Comparison of ENCODE assay signal across 25 cellular contexts in genomic region chr4:124055896-124056295, GRCh38.
DNase-seq lines count a peak whose midpoint lies in the region; ATAC-seq, FAIRE-seq and TF ChIP-seq lines count a peak whose summit lies in the region.
"Had no signal": no experiment of that assay in that cellular context is flagged by ENCODE, and none has a peak within 500 bp of the region (broad histone marks: within the 10 kb centered on the region; RNA-seq: fewer than 3 reads in every experiment).

No MANE protein-coding gene starts in this region.

- H2BK5ac ChIP-seq in H1 (ENCODE audit: low read depth, low read length) (no peak overlapping the region), mesenchymal stem cell (ENCODE audit: low read depth, low read length, poor library complexity, severe bottlenecking) (no peak overlapping the region)

- H3K27me3 ChIP-seq in GM23248 (replicated peaks; ENCODE audit: insufficient read depth) (no peaks in the 10 kb centered on the region), H1 (replicated peaks in 1 of 4; ENCODE audit: control insufficient read depth in 3 of 4, extremely low read depth in 1 of 4, insufficient read depth in 3 of 4, low read length in 3 of 4) (no peaks in the 10 kb centered on the region), mesenchymal stem cell (ENCODE audit: control insufficient read depth in 1 of 2, insufficient read depth in 1 of 2, low read length in 2 of 2) (no peaks in the 10 kb centered on the region), thoracic aorta (replicated peaks; ENCODE audit: insufficient read depth) (no peaks in the 10 kb centered on the region), right lobe of liver (no peaks in the 10 kb centered on the region)
- H3K27me3 ChIP-seq: BLaER1, SJSA1 had no signal

- H2BK120ac ChIP-seq in H1 (replicated peaks; ENCODE audit: low read depth, low read length) (no peak overlapping the region), mesenchymal stem cell (ENCODE audit: low read depth, low read length) (no peak overlapping the region)

- no peak overlapping the region for H3K18ac ChIP-seq in H1 (ENCODE audit: extremely low read depth, low read length)
- peak overlapping the region in 1 of 2 experiments; percentile 75 for H3K18ac ChIP-seq in mesenchymal stem cell (ENCODE audit: low read depth in 1 of 2, low read length in 2 of 2)

- H3K4me3 ChIP-seq in GM23248 (no peak overlapping the region), H1 (ENCODE audit: extremely low read depth in 1 of 4, insufficient read depth in 2 of 4, low read depth in 3 of 4, low read length in 4 of 4) (no peak overlapping the region), mesenchymal stem cell (ENCODE audit: insufficient read depth in 1 of 2, low read depth in 1 of 2, low read length in 2 of 2) (no peak overlapping the region), thoracic aorta (no peak overlapping the region), right lobe of liver (no peak overlapping the region)
- H3K4me3 ChIP-seq: A549, BLaER1, HAP-1, SJSA1 had no signal

- H3K9ac ChIP-seq in GM23248: no peak overlapping the region
- H3K9ac ChIP-seq in H1 (replicated peaks in 1 of 4; ENCODE audit: extremely low read depth in 1 of 4, low read depth in 3 of 4, low read length in 3 of 4): no peak overlapping the region
- no peak overlapping the region for H3K9ac ChIP-seq in mesenchymal stem cell (ENCODE audit: low read length)
- H3K9ac ChIP-seq: BLaER1 had no signal

- H4K8ac ChIP-seq in H1 (ENCODE audit: extremely low read depth, insufficient read depth, low read length) (no peak overlapping the region), mesenchymal stem cell (ENCODE audit: low read length) (peak overlapping the region; percentile 92)

- no peak overlapping the region for H2BK20ac ChIP-seq in H1 (ENCODE audit: low read length)

- no peaks in the 10 kb centered on the region for H3K36me3 Mint-ChIP-seq in activated naive CD8-positive, alpha-beta T cell treated with anti-CD3 and anti-CD28 coated beads for 36 hours

- H3K79me1 ChIP-seq in H1 (ENCODE audit: low read depth, low read length) (no peaks in the 10 kb centered on the region), mesenchymal stem cell (replicated peaks; ENCODE audit: low read length, poor library complexity, severe bottlenecking) (no peaks in the 10 kb centered on the region)

- no peaks in the 10 kb centered on the region for H3K9me3 Mint-ChIP-seq in activated naive CD8-positive, alpha-beta T cell treated with anti-CD3 and anti-CD28 coated beads for 36 hours
- H3K9me3 Mint-ChIP-seq: CD4-positive, alpha-beta T cell had no signal

- H4K20me1 ChIP-seq in GM23248 (ENCODE audit: insufficient read depth) (no peaks in the 10 kb centered on the region), H1 (replicated peaks in 1 of 2; ENCODE audit: control insufficient read depth in 1 of 2, insufficient read depth in 2 of 2, low read length in 2 of 2) (no peaks in the 10 kb centered on the region)
- H4K20me1 ChIP-seq: BLaER1 had no signal

- H3K14ac ChIP-seq in H1 (ENCODE audit: insufficient read length) (no peak overlapping the region), mesenchymal stem cell (ENCODE audit: low read length in 2 of 2) (peak overlapping the region in 1 of 2 experiments; percentile 36)

- H2AK5ac ChIP-seq in H1 (ENCODE audit: low read depth, low read length) (no peak overlapping the region), mesenchymal stem cell (ENCODE audit: low read length, severe bottlenecking) (no peak overlapping the region)

- TF ChIP-seq RAD21 in H1 (IDR thresholded peaks at IDR 0.05 in 1 of 2, conservative IDR thresholded peaks at IDR 0.05 in 1 of 2; ENCODE audit: low read depth in 2 of 2, low read length in 2 of 2): no peak

- intact Hi-C loops in right lobe of liver (cut with DNase I): no loop called here

- H4K91ac ChIP-seq in H1 (replicated peaks; ENCODE audit: insufficient read length, low read length) (no peak overlapping the region), mesenchymal stem cell (ENCODE audit: low read length) (peak overlapping the region; percentile 86)

- no peak overlapping the region for H3K56ac ChIP-seq in H1 (replicated peaks; ENCODE audit: insufficient read length, low read depth, low read length)

- H3K23ac ChIP-seq in H1 (ENCODE audit: insufficient read length) (no peak overlapping the region), mesenchymal stem cell (ENCODE audit: low read length in 2 of 2) (no peak overlapping the region)

- in situ Hi-C loops in GM23248 (cut with MboI): no loop called here

- TF ChIP-seq CTCF in H1 (IDR thresholded peaks at IDR 0.05; ENCODE audit: control extremely low read depth in 1 of 3, insufficient read depth in 1 of 3, low read depth in 1 of 3, low read length in 3 of 3) (no peak), thoracic aorta (IDR thresholded peaks at IDR 0.05) (no peak), right lobe of liver (IDR thresholded peaks at IDR 0.05) (no peak)

- no peaks in the 10 kb centered on the region for H3K9me3 ChIP-seq in GM23248 (ENCODE audit: low read depth)
- H3K9me3 ChIP-seq in H1 (ENCODE audit: insufficient read depth in 2 of 2, low read depth in 1 of 2, low read length in 1 of 2): no peaks in the 10 kb centered on the region
- H3K9me3 ChIP-seq in mesenchymal stem cell (ENCODE audit: control insufficient read depth, low read length): no peaks in the 10 kb centered on the region
- H3K9me3 ChIP-seq in thoracic aorta: no peaks in the 10 kb centered on the region
- H3K9me3 ChIP-seq in right lobe of liver: no peaks in the 10 kb centered on the region
- H3K9me3 ChIP-seq: A549, BLaER1, HAP-1 had no signal

- H3K27ac Mint-ChIP-seq in activated naive CD8-positive, alpha-beta T cell treated with anti-CD3 and anti-CD28 coated beads for 36 hours: no peak overlapping the region
- H3K27ac Mint-ChIP-seq: CD4-positive, alpha-beta T cell had no signal

- H3K4me1 ChIP-seq in GM23248 (ENCODE audit: insufficient read depth) (peaks cover 15% of the 10 kb centered on the region), H1 (replicated peaks in 1 of 4; ENCODE audit: control insufficient read depth in 3 of 4, insufficient read depth in 4 of 4, low read length in 3 of 4) (peaks cover 0 to 2% (median 0%) of the 10 kb centered on the region in 4 experiments; a peak in 1 of 7 replicates), mesenchymal stem cell (ENCODE audit: control insufficient read depth, insufficient read depth, low read depth, low read length) (no peaks in the 10 kb centered on the region), thoracic aorta (ENCODE audit: control insufficient read depth in 1 of 2, low read depth in 2 of 2) (peaks cover 15 to 40% of the 10 kb centered on the region in 2 donors), right lobe of liver (no peaks in the 10 kb centered on the region)
- H3K4me1 ChIP-seq: A549 had no signal

- ATAC-seq in thoracic aorta (ENCODE audit: insufficient number of reproducible peaks, low FRiP score, low read depth) (no peak), right lobe of liver (no peak)
- ATAC-seq: A549, HepG2, Right ventricle myocardium inferior had no signal

- H4K5ac ChIP-seq in H1 (ENCODE audit: insufficient read length, low read depth, low read length): no peak overlapping the region

- no peak for TF ChIP-seq EP300 in H1 (IDR thresholded peaks at IDR 0.05; ENCODE audit: borderline replicate concordance in 1 of 2, low read depth in 2 of 2, low read length in 2 of 2)

- peak; percentile 60 for DNase-seq in GM23248
- DNase-seq in H1 (ENCODE audit: low read depth in 1 of 2, low spot score in 2 of 2): no peak
- no peak for DNase-seq in mesenchymal stem cell
- DNase-seq in thoracic aorta (ENCODE audit: low spot score): no peak
- DNase-seq in NCI-H1105 treated with DMSO at 0.1 percent for 48 hours (lab: John Stamatoyannopoulos, UW): no peak
- no peak for DNase-seq in OCI-M1 (lab: John Stamatoyannopoulos, UW)
- no peak for DNase-seq in right lobe of liver
- no peak for DNase-seq in activated naive CD8-positive, alpha-beta T cell treated with anti-CD3 and anti-CD28 coated beads for 36 hours
- DNase-seq: CD4-positive, alpha-beta T cell; COR-L47; DMS79; KG1; NCI-H1105; NCI-H1694; NCI-H2081; NCI-H2171; NCI-H446; NCI-H526 had no signal

- no peak overlapping the region for H3K27ac ChIP-seq in GM23248
- no peak overlapping the region for H3K27ac ChIP-seq in H1 (ENCODE audit: low read depth, low read length)
- no peak overlapping the region for H3K27ac ChIP-seq in mesenchymal stem cell (ENCODE audit: low read length, poor library complexity, severe bottlenecking)
- H3K27ac ChIP-seq in thoracic aorta: peak overlapping the region; percentile 52 to 61
- H3K27ac ChIP-seq in right lobe of liver: no peak overlapping the region
- H3K27ac ChIP-seq: A549, BLaER1 had no signal

- H3K4me2 ChIP-seq in GM23248 (ENCODE audit: unreplicated experiment) (no peak overlapping the region), H1 (ENCODE audit: insufficient read depth in 1 of 2, low read depth in 2 of 2, low read length in 2 of 2) (no peak overlapping the region), mesenchymal stem cell (ENCODE audit: low read length, poor library complexity, severe bottlenecking) (no peak overlapping the region)
- H3K4me2 ChIP-seq: A549, BLaER1 had no signal

- H2BK12ac ChIP-seq in H1 (ENCODE audit: low read depth, low read length): no peak overlapping the region
- peak overlapping the region; percentile 37 to 98 for H2BK12ac ChIP-seq in mesenchymal stem cell (ENCODE audit: low read length in 2 of 2)

- peaks cover 2% of the 10 kb centered on the region for H3K4me1 Mint-ChIP-seq in activated naive CD8-positive, alpha-beta T cell treated with anti-CD3 and anti-CD28 coated beads for 36 hours

- FAIRE-seq in H1 (lab: Jason Lieb, UNC): no peak
- FAIRE-seq: A549, GM19239, HepG2 had no signal

- no peaks in the 10 kb centered on the region for H3K27me3 Mint-ChIP-seq in activated naive CD8-positive, alpha-beta T cell treated with anti-CD3 and anti-CD28 coated beads for 36 hours
- H3K27me3 Mint-ChIP-seq: CD4-positive, alpha-beta T cell had no signal

- H3F3A ChIP-seq in GM23248 (ENCODE audit: insufficient read depth): peaks cover 9% of the 10 kb centered on the region

- CTCF ChIA-PET in H1 (lab: Charles Lee; ENCODE audit: partially characterized antibody): interaction anchor here (0.7 to 1.4 kb wide), 3 partner anchors 9 to 283 kb away, joined by 3 read pairs; no protein-coding TSS in a partner anchor

- no peak overlapping the region for H2BK15ac ChIP-seq in H1 (ENCODE audit: low read length)
- no peak overlapping the region for H2BK15ac ChIP-seq in mesenchymal stem cell (ENCODE audit: low read depth, poor library complexity, severe bottlenecking)

- POLR2A ChIA-PET in H1 (lab: Charles Lee; ENCODE audit: partially characterized antibody): no interaction called here

- H2AFZ ChIP-seq in GM23248: peak overlapping the region; percentile 39; the same call in 1 of the 2 replicates
- 0 out of 2 replicates have a peak overlapping the region, but pooled peaks have one; percentile 29 for H2AFZ ChIP-seq in H1 (ENCODE audit: low read length)
- no peak overlapping the region for H2AFZ ChIP-seq in mesenchymal stem cell (ENCODE audit: low read depth, low read length)

- no peaks in the 10 kb centered on the region for H3K9me2 ChIP-seq in GM23248 (ENCODE audit: insufficient read depth)

- H3K4me3 Mint-ChIP-seq in activated naive CD8-positive, alpha-beta T cell treated with anti-CD3 and anti-CD28 coated beads for 36 hours: no peak overlapping the region
- H3K4me3 Mint-ChIP-seq: CD4-positive, alpha-beta T cell had no signal

- H3K79me2 ChIP-seq in GM23248 (ENCODE audit: insufficient read depth) (no peaks in the 10 kb centered on the region), H1 (ENCODE audit: control insufficient read depth in 1 of 2, insufficient read depth in 2 of 2, low read length in 2 of 2) (no peaks in the 10 kb centered on the region)

- H3K23me2 ChIP-seq in H1 (ENCODE audit: low read depth, low read length): no peaks in the 10 kb centered on the region

- TF ChIP-seq POLR2A in H1 (IDR thresholded peaks at IDR 0.05; ENCODE audit: control extremely low read depth in 1 of 2, low read depth in 2 of 2, low read length in 2 of 2) (no peak), right lobe of liver (IDR thresholded peaks at IDR 0.05) (no peak)

- no peaks in the 10 kb centered on the region for H3K36me3 ChIP-seq in GM23248 (ENCODE audit: low read depth)
- H3K36me3 ChIP-seq in H1 (ENCODE audit: control insufficient read depth in 2 of 4, insufficient read depth in 4 of 4, low read length in 3 of 4): no peaks in the 10 kb centered on the region
- no peaks in the 10 kb centered on the region for H3K36me3 ChIP-seq in mesenchymal stem cell (ENCODE audit: control insufficient read depth in 1 of 2, insufficient read depth in 2 of 2, low read depth in 1 of 2, low read length in 2 of 2)
- no peaks in the 10 kb centered on the region for H3K36me3 ChIP-seq in thoracic aorta
- H3K36me3 ChIP-seq in right lobe of liver: no peaks in the 10 kb centered on the region
- H3K36me3 ChIP-seq: BLaER1, HAP-1, SJSA1 had no signal

- H3K4ac ChIP-seq in H1 (replicated peaks; ENCODE audit: insufficient read length, low read depth, low read length) (no peak overlapping the region), mesenchymal stem cell (ENCODE audit: low read depth in 1 of 2, low read length in 2 of 2) (peak overlapping the region in 1 of 2 experiments; percentile 64)

Comparison
In these comparisons a context has a peak if more than half of its experiments do, and no peak if none do; other contexts are left out.
1. H3K27ac ChIP-seq: peak in thoracic aorta (2 of 2); none in GM23248 (single experiment), H1 (single experiment), mesenchymal stem cell (single experiment) and right lobe of liver (0 of 3).